ENCODE assay signal across 8 cellular contexts in the genomic region with DNA sequence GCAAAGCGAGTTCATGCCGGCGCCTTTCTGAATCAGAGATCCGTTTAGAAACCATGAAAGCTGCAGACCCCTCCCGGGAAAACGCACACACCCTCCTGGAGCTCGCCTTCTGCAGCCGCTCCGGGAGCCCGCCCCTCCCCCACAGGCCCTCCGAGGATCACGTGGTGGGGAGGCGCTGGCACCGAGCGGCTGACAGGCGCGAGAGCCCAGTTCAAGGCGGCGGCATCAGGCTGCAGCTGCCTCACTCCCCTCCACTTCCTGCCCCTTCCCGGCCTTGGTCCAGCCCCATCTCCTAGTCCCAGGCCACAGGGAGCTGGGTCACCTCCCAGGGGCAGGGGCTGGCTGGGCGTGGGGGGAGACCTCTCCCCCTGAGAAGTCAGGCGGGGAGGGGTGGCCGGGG. TPM values are rescaled to one million over a fixed set of nuclear protein-coding genes. Genes with fewer than 3 reads are reported as not detected.
DNase-seq lines count a peak whose midpoint lies in the region; ATAC-seq and TF ChIP-seq lines count a peak whose summit lies in the region.
"Not testable (repeated sequence)": the region's sequence is repeated elsewhere in the genome, so short reads cannot be mapped to it uniquely, and the experiment has no call there.

No MANE protein-coding gene starts in this region.

- not testable (repeated sequence) for BruUV-seq in Panc1 (replicated peaks; lab: Mats Ljungman, UMichigan)

- TF ChIP-seq CTCF in DND-41 (IDR thresholded peaks at IDR 0.05; ENCODE audit: borderline replicate concordance, extremely low read depth, low read length, poor library complexity, severe bottlenecking); Panc1 (IDR thresholded peaks at IDR 0.05); gastroesophageal sphincter (IDR thresholded peaks at IDR 0.05); heart right ventricle (IDR thresholded peaks at IDR 0.05); mucosa of descending colon (IDR thresholded peaks at IDR 0.05); stomach (IDR thresholded peaks at IDR 0.05): not testable (repeated sequence)

- in situ Hi-C loops in Panc1 (cut with HindIII; ENCODE audit: low pct_unique_long_range_greater_than_20kb, low sequenced_read_pairs): not testable (repeated sequence)

- H3K79me2 ChIP-seq in DND-41 (ENCODE audit: insufficient read depth, low read length): not testable (repeated sequence)

- H3K9ac ChIP-seq in DND-41 (ENCODE audit: low read depth, low read length): not testable (repeated sequence)

- H3K27ac ChIP-seq in DND-41 (ENCODE audit: low read length); Panc1 (ENCODE audit: low read length); heart right ventricle; stomach: not testable (repeated sequence)
- peak overlapping the region in 2 of 4 donors; percentile 89 for H3K27ac ChIP-seq in gastroesophageal sphincter

- not testable (repeated sequence) for TF ChIP-seq EP300 in gastroesophageal sphincter (IDR thresholded peaks at IDR 0.05); stomach (IDR thresholded peaks at IDR 0.05)

- TF ChIP-seq POLR2A in gastroesophageal sphincter (IDR thresholded peaks at IDR 0.05); stomach (IDR thresholded peaks at IDR 0.05): not testable (repeated sequence)

- H3K4me2 ChIP-seq in DND-41 (ENCODE audit: insufficient read depth, low read length): not testable (repeated sequence)

- intact Hi-C loops in Panc1 (cut with micrococcal nuclease; ENCODE audit: unreplicated experiment); mucosa of descending colon (cut with DNase I, micrococcal nuclease); stomach (cut with DNase I; ENCODE audit: low total_unique reads): not testable (repeated sequence)
- intact Hi-C loops in heart right ventricle (cut with DNase I) (loop anchor here in 1 of 10 donors (10.0 kb wide), 1 partner anchor 94 kb away; the partner anchor contains the start of gene ZDHHC11B), left colon (cut with DNase I, micrococcal nuclease) (loop anchor here in 1 of 2 donors (10.0 kb wide), 1 partner anchor 94 kb away; the partner anchor contains the start of gene ZDHHC11B)

- H3K36me3 ChIP-seq in DND-41 (ENCODE audit: insufficient read depth, low read length); Panc1 (ENCODE audit: control insufficient read depth, insufficient read depth, low read length); gastroesophageal sphincter; heart right ventricle; mucosa of descending colon (ENCODE audit: low read depth); stomach: not testable (repeated sequence)

- ATAC-seq in DND-41 (ENCODE audit: insufficient read depth, low read depth): peak; percentile 74
- ATAC-seq in Panc1: peak; percentile 66
- ATAC-seq in gastroesophageal sphincter: peak; percentile 60
- ATAC-seq in heart right ventricle: peak; percentile 18 to 75 (median 51)
- ATAC-seq in left colon: peak; percentile 31
- ATAC-seq in mucosa of descending colon: peak; percentile 46

- DNase-seq in DND-41; Panc1 (ENCODE audit: low read depth, low spot score); heart right ventricle; left colon: not testable (repeated sequence)
- peak; percentile 69 for DNase-seq in activated effector memory CD4-positive, alpha-beta T cell treated with anti-CD3 and anti-CD28 coated beads, Interleukin-2, amount 50 U/mL, for 16 hours
- DNase-seq in mucosa of descending colon (peak in 1 of 3 donors; percentile 48), stomach (peak; percentile 42)

- H3K9me3 ChIP-seq in DND-41 (ENCODE audit: insufficient read depth, low read length, severe bottlenecking); Panc1 (ENCODE audit: control insufficient read depth, insufficient read depth, low read depth, low read length); gastroesophageal sphincter; heart right ventricle; mucosa of descending colon; stomach: not testable (repeated sequence)

- H3K4me3 ChIP-seq in DND-41 (ENCODE audit: low read depth in 1 of 2, low read length in 2 of 2); Panc1 (ENCODE audit: low read depth in 2 of 2, low read length in 2 of 2); mucosa of descending colon: not testable (repeated sequence)
- peak overlapping the region in 1 of 2 donors; percentile 24 for H3K4me3 ChIP-seq in gastroesophageal sphincter
- peak overlapping the region in 1 of 10 donors; percentile 34 for H3K4me3 ChIP-seq in heart right ventricle
- H3K4me3 ChIP-seq in stomach: peak overlapping the region in 1 of 4 donors; percentile 31

- POLR2A ChIA-PET in Panc1 (lab: Charles Lee): not testable (repeated sequence)

- CTCF ChIA-PET in Panc1 (lab: Charles Lee): not testable (repeated sequence)

- not testable (repeated sequence) for H2AFZ ChIP-seq in DND-41 (ENCODE audit: low read depth, low read length)

- not testable (repeated sequence) for H3K4me1 ChIP-seq in DND-41 (ENCODE audit: insufficient read depth, low read length); Panc1 (ENCODE audit: control insufficient read depth, insufficient read depth, low read length); gastroesophageal sphincter; heart right ventricle; mucosa of descending colon (ENCODE audit: low read depth)
- H3K4me1 ChIP-seq in stomach: peaks cover 0 to 13% (median 10%) of the 10 kb centered on the region in 4 donors

- no CpG with 5 or more reads among the region's 23 CpGs for WGBS in gastroesophageal sphincter (ENCODE audit: low coverage in 1 of 2), 2 donors
- WGBS in heart right ventricle, 2 donors: 1% methylated on average over 8 of the region's 23 CpGs; no CpG with 5 or more reads in 1 of the 2 donors
- 0% methylated on average over 6 of the region's 23 CpGs; no CpG with 5 or more reads in 4 of the 5 donors for WGBS in stomach, 5 donors

- H4K20me1 ChIP-seq in DND-41 (ENCODE audit: insufficient read depth, low read length): not testable (repeated sequence)

- H3K27me3 ChIP-seq in DND-41 (ENCODE audit: insufficient read depth, low read length, poor library complexity); Panc1 (ENCODE audit: control insufficient read depth, insufficient read depth, low read length); gastroesophageal sphincter; heart right ventricle; stomach: not testable (repeated sequence)

RNA-seq across cellular contexts. Expression of gene TPPP, which starts 2.1 kb away (rescaled TPM):
- total RNA-seq in Panc1 (2021; ENCODE audit: unreplicated experiment) (0.98 TPM), gastroesophageal sphincter (10 to 100 TPM; 13.3 to 42.8 (median 32.0) TPM), heart right ventricle (10 to 100 TPM in 7 of 10 donors, 1 to 10 TPM in 3; 9.7 to 50.6 (median 12.9) TPM), left colon (1 to 10 TPM; 3.9 to 6.3 TPM), mucosa of descending colon (10 to 100 TPM in 1 of 3 donors, 1 to 10 TPM in 2; 2.2 to 18.1 (median 2.2) TPM), stomach (10 to 100 TPM in 1 of 5 donors, 1 to 10 TPM in 4; 2.4 to 11.0 (median 5.2) TPM)
- polyA plus RNA-seq in Panc1 (2012; ENCODE audit: insufficient read length): 1.5 TPM
- polyA plus RNA-seq in heart right ventricle (1 to 10 TPM; 4.6 to 5.9 TPM), stomach (1 to 10 TPM; 1.2 to 1.7 (median 1.3) TPM)
